ENCODE assay signal across 1 cellular context in genomic region chr2:25877431-25878360, GRCh38.
TF ChIP-seq lines count a peak whose summit lies in the region.

No MANE protein-coding gene starts in this region.

TF ChIP-seq in HepG2, 621 proteins besides CTCF, POLR2A, EP300 and RAD21 (continued from another document and continues in another):
- TF ChIP-seq SNAPC5 (CRISPR knock-in tag; IDR thresholded peaks at IDR 0.05; ENCODE audit: borderline replicate concordance) (0 out of 2 replicates have a peak, but pooled peaks have one; percentile 19), MAFF (IDR thresholded peaks at IDR 0.05; ENCODE audit: low read depth, low read length) (no peak), KDM5B (CRISPR knock-in tag; IDR thresholded peaks at IDR 0.05; ENCODE audit: borderline replicate concordance) (peak; percentile 79), ZNF292 (CRISPR knock-in tag; IDR thresholded peaks at IDR 0.05; ENCODE audit: borderline replicate concordance, low read depth) (0 out of 2 replicates have a peak, but pooled peaks have one; percentile 30), AGO1 (IDR thresholded peaks at IDR 0.05; ENCODE audit: low read depth, low read length, poor library complexity, severe bottlenecking) (peak; percentile 39), ZNF75D (CRISPR knock-in tag; IDR thresholded peaks at IDR 0.05; ENCODE audit: borderline replicate concordance) (no peak), ZNF260 (CRISPR knock-in tag; IDR thresholded peaks at IDR 0.05; ENCODE audit: borderline replicate concordance, low read depth) (no peak), ZNF574 (CRISPR knock-in tag; IDR thresholded peaks at IDR 0.05) (peak; percentile 77), ZSCAN12 (CRISPR knock-in tag; IDR thresholded peaks at IDR 0.05) (0 out of 2 replicates have a peak, but pooled peaks have one; percentile 56), CBX5 (CRISPR knock-in tag; IDR thresholded peaks at IDR 0.05; ENCODE audit: borderline replicate concordance) (no peak), SOX13 (IDR thresholded peaks at IDR 0.05) (no peak), SOX13 (CRISPR knock-in tag; conservative IDR thresholded peaks at IDR 0.05 in 1 of 2, IDR thresholded peaks at IDR 0.05 in 1 of 2) (no peak), FOXJ3 (CRISPR knock-in tag; IDR thresholded peaks at IDR 0.05; ENCODE audit: borderline replicate concordance) (peak; percentile 61; the same call in 1 of the 2 replicates), TAF1 (CRISPR knock-in tag; IDR thresholded peaks at IDR 0.05) (no peak; the same call in 1 of the 2 replicates), ZXDC (CRISPR knock-in tag; IDR thresholded peaks at IDR 0.05) (0 out of 2 replicates have a peak, but pooled peaks have one; percentile 61), BRF2 (CRISPR knock-in tag; IDR thresholded peaks at IDR 0.05) (no peak), GABPB1 (CRISPR knock-in tag; IDR thresholded peaks at IDR 0.05) (peak; percentile 65), PBX3 (CRISPR knock-in tag; IDR thresholded peaks at IDR 0.05; ENCODE audit: borderline replicate concordance) (no peak), ZKSCAN1 (IDR thresholded peaks at IDR 0.05; ENCODE audit: low read length) (no peak), ZNF549 (CRISPR knock-in tag; IDR thresholded peaks at IDR 0.05) (no peak), ZNF24 (IDR thresholded peaks at IDR 0.05) (no peak), SUZ12 (IDR thresholded peaks at IDR 0.05; ENCODE audit: low read depth, low read length) (peak; percentile 47), RNF2 (conservative IDR thresholded peaks at IDR 0.05; ENCODE audit: low read depth) (no peak), CENPBD1 (CRISPR knock-in tag; IDR thresholded peaks at IDR 0.05; ENCODE audit: borderline replicate concordance, low read depth) (no peak), STAT5B (CRISPR knock-in tag; IDR thresholded peaks at IDR 0.05) (no peak), SRF (IDR thresholded peaks at IDR 0.05; ENCODE audit: low read depth, low read length) (0 out of 2 replicates have a peak, but pooled peaks have one; percentile 3), HINFP (CRISPR knock-in tag; IDR thresholded peaks at IDR 0.05; ENCODE audit: low read depth) (peak; percentile 33; the same call in 1 of the 2 replicates), MED1 (CRISPR knock-in tag; IDR thresholded peaks at IDR 0.05) (peak; percentile 65), ZFP91 (CRISPR knock-in tag; IDR thresholded peaks at IDR 0.05; ENCODE audit: borderline replicate concordance) (peak; percentile 69; the same call in 1 of the 2 replicates), HNRNPUL1 (IDR thresholded peaks at IDR 0.05; ENCODE audit: low read depth, low read length) (no peak), ZNF569 (CRISPR knock-in tag; IDR thresholded peaks at IDR 0.05; ENCODE audit: borderline replicate concordance) (no peak), TAF15 (IDR thresholded peaks at IDR 0.05; ENCODE audit: low read depth, low read length, poor library complexity, severe bottlenecking) (peak; percentile 36), ZFYVE20 (CRISPR knock-in tag; IDR thresholded peaks at IDR 0.05; ENCODE audit: borderline replicate concordance, low read depth) (no peak), DPF2 (CRISPR knock-in tag; IDR thresholded peaks at IDR 0.05; ENCODE audit: borderline replicate concordance, low read depth) (no peak), TIGD3 (CRISPR knock-in tag; IDR thresholded peaks at IDR 0.05; ENCODE audit: borderline replicate concordance) (no peak), ZNF672 (CRISPR knock-in tag; IDR thresholded peaks at IDR 0.05) (no peak), ZBTB25 (CRISPR knock-in tag; IDR thresholded peaks at IDR 0.05) (peak; percentile 22; the same call in 1 of the 2 replicates), FOXA3 (CRISPR knock-in tag; IDR thresholded peaks at IDR 0.05) (peak; percentile 27; the same call in 1 of the 2 replicates), ZSCAN30 (CRISPR knock-in tag; IDR thresholded peaks at IDR 0.05) (no peak), TBL1XR1 (IDR thresholded peaks at IDR 0.05; ENCODE audit: borderline replicate concordance, low read length, partially characterized antibody) (no peak), ZNF878 (CRISPR knock-in tag; IDR thresholded peaks at IDR 0.05) (no peak; the same call in 1 of the 2 replicates), TRIM24 (CRISPR knock-in tag; IDR thresholded peaks at IDR 0.05) (peak; percentile 59; the same call in 1 of the 2 replicates), ZBTB1 (CRISPR knock-in tag; IDR thresholded peaks at IDR 0.05; ENCODE audit: borderline replicate concordance) (no peak), ARNT2 (CRISPR knock-in tag; IDR thresholded peaks at IDR 0.05; ENCODE audit: low read depth) (no peak), ZNF703 (CRISPR knock-in tag; IDR thresholded peaks at IDR 0.05; ENCODE audit: borderline replicate concordance) (no peak), U2AF2 (IDR thresholded peaks at IDR 0.05; ENCODE audit: low read depth, low read length) (0 out of 2 replicates have a peak, but pooled peaks have one; percentile 63), RAD51 (IDR thresholded peaks at IDR 0.05; ENCODE audit: borderline replicate concordance) (no peak)
